ENCODE assay signal across 9 cellular contexts in the genomic region with DNA sequence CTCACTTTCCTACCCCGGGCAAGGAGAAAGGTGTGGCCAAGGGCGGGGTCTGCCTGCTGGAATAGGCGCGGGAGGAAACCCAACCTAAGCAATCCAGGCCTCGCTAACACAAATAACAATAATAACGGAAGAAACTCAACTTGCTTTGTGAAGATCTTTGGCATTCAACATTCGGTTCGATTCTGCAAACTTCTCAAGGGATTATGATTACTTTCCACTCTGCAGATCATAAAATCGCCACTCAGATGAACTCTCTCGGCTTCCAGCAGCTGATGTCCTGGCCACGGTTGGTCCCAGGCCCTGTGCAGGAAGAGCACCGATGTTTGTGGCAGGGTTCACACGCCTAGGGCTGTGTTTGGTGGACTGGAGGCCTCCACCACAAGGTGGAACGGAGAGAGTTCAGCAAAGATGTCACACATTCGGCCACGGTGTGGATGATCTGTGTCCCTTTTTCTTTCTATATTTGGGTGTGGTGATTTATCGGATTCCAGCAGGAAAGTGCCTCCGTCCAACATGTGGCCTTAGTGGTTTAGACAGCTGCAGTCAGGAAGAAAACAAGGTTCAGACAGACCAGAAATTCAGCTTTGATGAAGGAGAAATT. TPM values are rescaled to one million over a fixed set of nuclear protein-coding genes. Genes with fewer than 3 reads are reported as not detected.
DNase-seq lines count a peak whose midpoint lies in the region; ATAC-seq, FAIRE-seq and TF ChIP-seq lines count a peak whose summit lies in the region.
"Had no signal": no experiment of that assay in that cellular context is flagged by ENCODE, and none has a peak within 500 bp of the region (broad histone marks: within the 10 kb centered on the region; RNA-seq: fewer than 3 reads in every experiment).

No MANE protein-coding gene starts in this region.

- H3K4me1 ChIP-seq in keratinocyte (ENCODE audit: control insufficient read depth, extremely low read depth, insufficient read depth, low read length): peaks cover 8% of the 10 kb centered on the region
- H3K4me1 ChIP-seq in subcutaneous abdominal adipose tissue (ENCODE audit: control insufficient read depth in 5 of 5, insufficient read depth in 5 of 5, low read length in 5 of 5): peaks cover 0 to 32% (median 24%) of the 10 kb centered on the region in 5 donors

- no peak for TF ChIP-seq CTCF in keratinocyte (optimal IDR thresholded peaks at IDR 0.05 in 1 of 3, IDR thresholded peaks at IDR 0.05 in 1 of 3, conservative IDR thresholded peaks at IDR 0.05 in 1 of 3; ENCODE audit: extremely low read depth in 1 of 3, insufficient read depth in 2 of 3, low read length in 3 of 3)

- dilution Hi-C loops in keratinocyte (cut with MboI; ENCODE audit: extremely low pct_ligation_motif_present, low sequenced_read_pairs): no loop called here

- H2AFZ ChIP-seq in keratinocyte (ENCODE audit: control insufficient read depth, low read length): no peak overlapping the region

- no peaks in the 10 kb centered on the region for H3K36me3 Mint-ChIP-seq in T-helper 1 cell treated with Interleukin-12 subunit alpha and Interleukin-12 subunit beta and Interleukin-4 antibody, amounts not matched to agents 30 μg/mL and 1 μg/mL, for 36 hours (ENCODE audit: low read depth)
- H3K36me3 Mint-ChIP-seq in activated T-helper 1 cell treated with anti-CD3 and anti-CD28 coated beads, Interleukin-12 subunit alpha, Interleukin-12 subunit beta, Interleukin-2, Interleukin-4 antibody, amounts not matched to agents 30 ng/mL and 10 ng/mL and 1 ng/mL, durations not matched to agents 14 hours and 24 hours and 36 hours (ENCODE audit: low read depth): no peaks in the 10 kb centered on the region

- no peaks in the 10 kb centered on the region for H3K36me3 ChIP-seq in keratinocyte (ENCODE audit: control insufficient read depth in 2 of 2, extremely low read depth in 1 of 2, insufficient read depth in 2 of 2, low read length in 2 of 2)
- no peaks in the 10 kb centered on the region for H3K36me3 ChIP-seq in subcutaneous abdominal adipose tissue (ENCODE audit: control insufficient read depth in 5 of 5, insufficient read depth in 5 of 5, low read length in 5 of 5)

- DNase-seq in T-helper 1 cell: no peak
- DNase-seq in activated T-helper 1 cell treated with anti-CD3 and anti-CD28 coated beads, Interleukin-12 subunit alpha, Interleukin-12 subunit beta, Interleukin-2, Interleukin-4 antibody, amounts not matched to agents 30 ng/mL and 10 ng/mL and 1 ng/mL, durations not matched to agents 14 hours and 24 hours and 36 hours (ENCODE audit: low spot score): no peak
- no peak for DNase-seq in keratinocyte (ENCODE audit: low read depth, low spot score)
- DNase-seq in stimulated activated CD4-positive, alpha-beta T cell treated with anti-CD3 and anti-CD28 coated beads, Interleukin-1b, Interleukin-23, amount 100 ng/mL, for 48 hours: no peak
- DNase-seq in Ammon's horn (ENCODE audit: low spot score): no peak

- peak overlapping the region; percentile 69 for H3K4me2 ChIP-seq in keratinocyte (ENCODE audit: control insufficient read depth, extremely low read depth, insufficient read depth, low read depth, low read length)

- ATAC-seq in GM18909 (IDR thresholded peaks at IDR 0.05; ENCODE audit: poor library complexity, unreplicated experiment): no peak

- H3K9me3 ChIP-seq in keratinocyte (ENCODE audit: control insufficient read depth, low read depth, low read length) (no peaks in the 10 kb centered on the region), subcutaneous abdominal adipose tissue (ENCODE audit: control insufficient read depth in 5 of 5, low read length in 5 of 5) (no peaks in the 10 kb centered on the region)

- H3K4me1 Mint-ChIP-seq in T-helper 1 cell treated with Interleukin-12 subunit alpha and Interleukin-12 subunit beta and Interleukin-4 antibody, amounts not matched to agents 30 μg/mL and 1 μg/mL, for 36 hours (ENCODE audit: low read depth): peaks cover 28% of the 10 kb centered on the region
- peaks cover 35% of the 10 kb centered on the region for H3K4me1 Mint-ChIP-seq in activated T-helper 1 cell treated with anti-CD3 and anti-CD28 coated beads, Interleukin-12 subunit alpha, Interleukin-12 subunit beta, Interleukin-2, Interleukin-4 antibody, amounts not matched to agents 30 ng/mL and 10 ng/mL and 1 ng/mL, durations not matched to agents 14 hours and 24 hours and 36 hours (ENCODE audit: low read depth)

- H3K9ac ChIP-seq in keratinocyte (ENCODE audit: control insufficient read depth, extremely low read depth, insufficient read depth, low read length) (no peak overlapping the region), subcutaneous abdominal adipose tissue (ENCODE audit: low read length in 5 of 5) (peak overlapping the region in 1 of 5 donors; percentile 16)

- no peaks in the 10 kb centered on the region for H4K20me1 ChIP-seq in keratinocyte (ENCODE audit: control insufficient read depth, extremely low read depth, insufficient read depth, low read length)

- no peaks in the 10 kb centered on the region for H3K9me3 Mint-ChIP-seq in T-helper 1 cell treated with Interleukin-12 subunit alpha and Interleukin-12 subunit beta and Interleukin-4 antibody, amounts not matched to agents 30 μg/mL and 1 μg/mL, for 36 hours
- no peaks in the 10 kb centered on the region for H3K9me3 Mint-ChIP-seq in activated T-helper 1 cell treated with anti-CD3 and anti-CD28 coated beads, Interleukin-12 subunit alpha, Interleukin-12 subunit beta, Interleukin-2, Interleukin-4 antibody, amounts not matched to agents 30 ng/mL and 10 ng/mL and 1 ng/mL, durations not matched to agents 14 hours and 24 hours and 36 hours

- intact Hi-C loops in activated T-helper 1 cell treated with anti-CD3 and anti-CD28 coated beads, Interleukin-12 subunit alpha, Interleukin-12 subunit beta, Interleukin-2, Interleukin-4 antibody, amounts not matched to agents 30 ng/mL and 10 ng/mL and 1 ng/mL, durations not matched to agents 14 hours and 24 hours and 36 hours (cut with micrococcal nuclease): loop anchor here (2.0 to 10.0 kb wide), 7 partner anchors 151 to 1777 kb away; a partner anchor contains a TSS

- H3K27ac ChIP-seq in keratinocyte (ENCODE audit: control insufficient read depth, insufficient read depth, low read length) (no peak overlapping the region), subcutaneous abdominal adipose tissue (ENCODE audit: low read depth, low read length) (no peak overlapping the region)

- H3K4me3 Mint-ChIP-seq in T-helper 1 cell treated with Interleukin-12 subunit alpha and Interleukin-12 subunit beta and Interleukin-4 antibody, amounts not matched to agents 30 μg/mL and 1 μg/mL, for 36 hours: peak overlapping the region; percentile 81
- peak overlapping the region; percentile 81 for H3K4me3 Mint-ChIP-seq in activated T-helper 1 cell treated with anti-CD3 and anti-CD28 coated beads, Interleukin-12 subunit alpha, Interleukin-12 subunit beta, Interleukin-2, Interleukin-4 antibody, amounts not matched to agents 30 ng/mL and 10 ng/mL and 1 ng/mL, durations not matched to agents 14 hours and 24 hours and 36 hours

- FAIRE-seq in keratinocyte (lab: Jason Lieb, UNC): no peak
- FAIRE-seq: H54 had no signal

- no peaks in the 10 kb centered on the region for H3K9me1 ChIP-seq in keratinocyte (ENCODE audit: control insufficient read depth, extremely low read depth, insufficient read depth, low read length)

- no peaks in the 10 kb centered on the region for H3K79me2 ChIP-seq in keratinocyte (ENCODE audit: control insufficient read depth, insufficient read depth, low read length)

- H3K27me3 Mint-ChIP-seq in T-helper 1 cell treated with Interleukin-12 subunit alpha and Interleukin-12 subunit beta and Interleukin-4 antibody, amounts not matched to agents 30 μg/mL and 1 μg/mL, for 36 hours (ENCODE audit: low read depth): peaks cover 41% of the 10 kb centered on the region
- peaks cover 51% of the 10 kb centered on the region for H3K27me3 Mint-ChIP-seq in activated T-helper 1 cell treated with anti-CD3 and anti-CD28 coated beads, Interleukin-12 subunit alpha, Interleukin-12 subunit beta, Interleukin-2, Interleukin-4 antibody, amounts not matched to agents 30 ng/mL and 10 ng/mL and 1 ng/mL, durations not matched to agents 14 hours and 24 hours and 36 hours (ENCODE audit: insufficient read depth)

- H3K27me3 ChIP-seq in keratinocyte (ENCODE audit: control insufficient read depth, extremely low read depth, insufficient read depth, low read length): peaks cover 46% of the 10 kb centered on the region
- H3K27me3 ChIP-seq in subcutaneous abdominal adipose tissue (ENCODE audit: control insufficient read depth in 5 of 5, insufficient read depth in 4 of 5, low read length in 5 of 5): peaks cover 22 to 56% (median 32%) of the 10 kb centered on the region in 5 donors

- H3K27ac Mint-ChIP-seq in T-helper 1 cell treated with Interleukin-12 subunit alpha and Interleukin-12 subunit beta and Interleukin-4 antibody, amounts not matched to agents 30 μg/mL and 1 μg/mL, for 36 hours: peak overlapping the region; percentile 50
- peak overlapping the region; percentile 72 for H3K27ac Mint-ChIP-seq in activated T-helper 1 cell treated with anti-CD3 and anti-CD28 coated beads, Interleukin-12 subunit alpha, Interleukin-12 subunit beta, Interleukin-2, Interleukin-4 antibody, amounts not matched to agents 30 ng/mL and 10 ng/mL and 1 ng/mL, durations not matched to agents 14 hours and 24 hours and 36 hours

- H3K4me3 ChIP-seq in keratinocyte (ENCODE audit: control insufficient read depth in 2 of 3, extremely low read depth in 1 of 3, insufficient read depth in 2 of 3, low read depth in 1 of 3, low read length in 3 of 3): peak overlapping the region; percentile 19 to 59 (median 46)
- H3K4me3 ChIP-seq in subcutaneous abdominal adipose tissue (ENCODE audit: low read depth in 1 of 5, low read length in 5 of 5): peak overlapping the region; percentile 46 to 71 (median 64)

RNA-seq across cellular contexts. Expression of a gene that starts 0.4 kb away (rescaled TPM):
- total RNA-seq in activated T-helper 1 cell treated with anti-CD3 and anti-CD28 coated beads, Interleukin-12 subunit alpha, Interleukin-12 subunit beta, Interleukin-2, Interleukin-4 antibody, amounts not matched to agents 30 ng/mL and 10 ng/mL and 1 ng/mL, durations not matched to agents 14 hours and 24 hours and 36 hours: 9.4 and 9.5 TPM in 2 replicates
- 0.06 to 0.39 TPM (median 0.18 TPM) in 3 replicates for polyA plus RNA-seq in keratinocyte
- polyA plus RNA-seq in keratinocyte (2011; ENCODE audit: low read depth): not detected
- 0.04 and 0.08 TPM in 2 replicates for polyA plus RNA-seq in keratinocyte (2011; cell fraction: cytosol; rRNA removed)
- polyA plus RNA-seq in keratinocyte (2011; cell fraction: nucleus; rRNA removed): 0.22 and 0.23 TPM in 2 replicates
- polyA plus RNA-seq in keratinocyte (2012; ENCODE audit: low replicate concordance): 0.08 and 0.36 TPM in 2 replicates
- 0.40 to 0.89 TPM (median 0.77 TPM) in 3 replicates for polyA minus RNA-seq in keratinocyte
- not detected for polyA minus RNA-seq in keratinocyte (2011; cell fraction: cytosol; rRNA and poly(A)+ RNA removed)
- polyA minus RNA-seq in keratinocyte (2011; cell fraction: nucleus; rRNA and poly(A)+ RNA removed): 0.23 TPM in 1 of 2 replicates, not detected in the other
